ENCODE assay signal across 6 cellular contexts in genomic region chr16:71972356-71972755, GRCh38. TPM values are rescaled to one million over a fixed set of nuclear protein-coding genes. Genes with fewer than 3 reads are reported as not detected.
"Had no signal": no experiment of that assay in that cellular context is flagged by ENCODE, and none has a peak within 500 bp of the region (broad histone marks: within the 10 kb centered on the region; RNA-seq: fewer than 3 reads in every experiment).

No MANE protein-coding gene starts in this region.

- H3K27ac ChIP-seq: HL-60 had no signal

- H3K4me3 ChIP-seq: K562 had no signal

- DNase-seq: IMR-90, KBM-7, KG1 had no signal

RNA-seq across cellular contexts. Expression of gene PKD1L3, which starts 27.8 kb away (rescaled TPM):
- polyA plus RNA-seq: IgD-negative memory B cell, IMR-90 had no signal
